ENCODE assay signal across 9 cellular contexts in genomic region chr16:84607694-84608093, GRCh38. TPM values are rescaled to one million over a fixed set of nuclear protein-coding genes. Genes with fewer than 3 reads are reported as not detected.
DNase-seq lines count a peak whose midpoint lies in the region; ATAC-seq, FAIRE-seq and TF ChIP-seq lines count a peak whose summit lies in the region.
"Had no signal": no experiment of that assay in that cellular context is flagged by ENCODE, and none has a peak within 500 bp of the region (broad histone marks: within the 10 kb centered on the region; RNA-seq: fewer than 3 reads in every experiment).

No MANE protein-coding gene starts in this region.

- peaks cover 21% of the 10 kb centered on the region for H3K4me1 Mint-ChIP-seq in WTC11

- H3K4me2 ChIP-seq in K562 (ENCODE audit: insufficient read depth, low read length) = peak overlapping the region; percentile 69

- POLR2A ChIA-PET in K562 (lab: Yijun Ruan, JAX) (interaction anchor here (0.5 to 1.3 kb wide), 5 partner anchors 10 to 595 kb away, joined by 3 to 6 read pairs (median 4); partner anchors contain the start of gene COTL1), WTC11 (lab: Charles Lee) (no interaction called here)

- no peaks in the 10 kb centered on the region for H4K20me1 ChIP-seq in K562 (replicated peaks; ENCODE audit: control insufficient read depth, insufficient read depth, low read length)

- WGBS in heart left ventricle, 4 donors = 68 to 77% (median 70%) methylated on average over 7 of the region's 7 CpGs
- WGBS in K562 (ENCODE audit: insufficient coverage, low coverage, missing lambda C conversion rate) = 14% methylated on average over 7 of the region's 7 CpGs
- 38 to 40% methylated on average over 7 of the region's 7 CpGs for WGBS in upper lobe of left lung, 2 donors
- WGBS in sigmoid colon, 2 donors = 53 to 76% methylated on average over 7 of the region's 7 CpGs

- no peak overlapping the region for H3K4me3 Mint-ChIP-seq in WTC11

- intact Hi-C loops in heart left ventricle (cut with DNase I) = no loop called here
- intact Hi-C loops in left ventricle myocardium inferior (cut with micrococcal nuclease) = no loop called here
- intact Hi-C loops in K562 (cut with micrococcal nuclease) = loop anchor here (1.0 kb wide), 1 partner anchor 13 kb away; no protein-coding TSS in a partner anchor
- intact Hi-C loops in sigmoid colon (cut with DNase I) = no loop called here

- no peak for TF ChIP-seq RAD21 in K562 (CRISPR knock-in tag; conservative IDR thresholded peaks at IDR 0.05 in 1 of 2, IDR thresholded peaks at IDR 0.05 in 1 of 2)

- no peak overlapping the region for H3K27ac Mint-ChIP-seq in WTC11

- peak; percentile 84 for FAIRE-seq in K562 (lab: Jason Lieb, UNC)

- H3K27me3 ChIP-seq in heart left ventricle (no peaks in the 10 kb centered on the region), left ventricle myocardium inferior (ENCODE audit: low read depth) (no peaks in the 10 kb centered on the region), HL-60 (ENCODE audit: insufficient read depth, poor library complexity, severe bottlenecking) (no peaks in the 10 kb centered on the region), K562 (ENCODE audit: control insufficient read depth in 2 of 2, insufficient read depth in 2 of 2, low read length in 2 of 2) (no peaks in the 10 kb centered on the region), upper lobe of left lung (no peaks in the 10 kb centered on the region), sigmoid colon (no peaks in the 10 kb centered on the region)
- H3K27me3 ChIP-seq: SJSA1 had no signal

- no peaks in the 10 kb centered on the region for H3K9me1 ChIP-seq in K562 (ENCODE audit: control insufficient read depth, insufficient read depth, low read length)

- ATAC-seq in heart left ventricle = peak; percentile 17 to 53 (median 36)
- ATAC-seq in K562 = peak; percentile 79
- ATAC-seq in upper lobe of left lung (ENCODE audit: low FRiP score in 2 of 2) = peak in 1 of 2 donors; percentile 68
- ATAC-seq in WTC11 = no peak

- peak overlapping the region in 1 of 12 donors; percentile 87 for H3K27ac ChIP-seq in heart left ventricle
- H3K27ac ChIP-seq in left ventricle myocardium inferior (replicated peaks) = no peak overlapping the region
- peak overlapping the region; percentile 55 for H3K27ac ChIP-seq in HL-60 (replicated peaks)
- H3K27ac ChIP-seq in K562 (ENCODE audit: extremely low read depth, low read depth, low read length) = peak overlapping the region; percentile 53
- H3K27ac ChIP-seq in upper lobe of left lung = peak overlapping the region; percentile 62 to 83 (median 78)
- H3K27ac ChIP-seq in sigmoid colon = peak overlapping the region in 2 of 4 donors; percentile 28 to 36
- H3K27ac ChIP-seq: SJSA1 had no signal

- peaks cover 8% of the 10 kb centered on the region for H3K9me3 Mint-ChIP-seq in WTC11

- peak overlapping the region in 1 of 2 experiments; percentile 11; a peak in 1 of 4 replicates for H3K9ac ChIP-seq in K562 (ENCODE audit: insufficient read depth in 1 of 2, low read depth in 2 of 2, low read length in 2 of 2)

- DNase-seq in heart left ventricle = no peak
- no peak for DNase-seq in left ventricle myocardium inferior
- peak in 1 of 2 experiments; percentile 85 for DNase-seq in HL-60 (ENCODE audit: low read depth in 1 of 2, low spot score in 1 of 2)
- peak in 2 of 4 experiments; percentile 72 to 80 for DNase-seq in K562 (ENCODE audit: extremely low read depth in 1 of 4, low spot score in 3 of 4)
- DNase-seq in upper lobe of left lung = peak in 1 of 2 donors; percentile 67
- DNase-seq in NCI-H1694 treated with DMSO at 0.1 percent for 48 hours (lab: John Stamatoyannopoulos, UW) = no peak
- no peak for DNase-seq in sigmoid colon
- no peak for DNase-seq in WTC11 (ENCODE audit: low spot score)

- no peak overlapping the region for H2AFZ ChIP-seq in K562 (ENCODE audit: low read depth, low read length)

- peaks cover 0 to 96% (median 3%) of the 10 kb centered on the region in 12 donors for H3K4me1 ChIP-seq in heart left ventricle
- H3K4me1 ChIP-seq in left ventricle myocardium inferior = peaks cover 13% of the 10 kb centered on the region
- H3K4me1 ChIP-seq in K562 (replicated peaks in 1 of 2; ENCODE audit: control insufficient read depth in 2 of 2, insufficient read depth in 2 of 2, low read length in 2 of 2) = peaks cover 41 to 43% of the 10 kb centered on the region in 2 experiments
- peaks cover 21 to 65% (median 32%) of the 10 kb centered on the region in 4 donors for H3K4me1 ChIP-seq in upper lobe of left lung
- H3K4me1 ChIP-seq in sigmoid colon = peaks cover 0 to 59% (median 37%) of the 10 kb centered on the region in 4 donors

- H3K4me3 ChIP-seq in heart left ventricle (peak overlapping the region in 1 of 12 donors; percentile 21), left ventricle myocardium inferior (no peak overlapping the region), HL-60 (replicated peaks; ENCODE audit: insufficient read depth, low read length) (no peak overlapping the region), K562 (no peak overlapping the region), upper lobe of left lung (no peak overlapping the region), sigmoid colon (no peak overlapping the region)
- H3K4me3 ChIP-seq: SJSA1 had no signal

- H3K9me3 ChIP-seq in heart left ventricle (peaks cover 0 to 8% (median 0%) of the 10 kb centered on the region in 12 donors), left ventricle myocardium inferior (replicated peaks) (peaks cover 9% of the 10 kb centered on the region), K562 (replicated peaks; ENCODE audit: control insufficient read depth, insufficient read depth, low read depth, low read length) (peaks cover 3% of the 10 kb centered on the region), upper lobe of left lung (no peaks in the 10 kb centered on the region), sigmoid colon (no peaks in the 10 kb centered on the region)
- H3K9me3 ChIP-seq: SJSA1 had no signal

- BruUV-seq in K562 (replicated peaks; lab: Mats Ljungman, UMichigan) = no TSS peak

- CTCF ChIA-PET in K562 (lab: Yijun Ruan, JAX; ENCODE audit: low intra/inter-chr PET ratio) (no interaction called here), WTC11 (lab: Charles Lee) (interaction anchor here (1.1 kb wide), 1 partner anchor 101 kb away, joined by 3 read pairs; no protein-coding TSS in a partner anchor)

- in situ Hi-C loops in K562 (cut with MboI) = no loop called here

- H3K36me3 ChIP-seq in heart left ventricle (peaks cover 0 to 8% (median 0%) of the 10 kb centered on the region in 9 donors), left ventricle myocardium inferior (no peaks in the 10 kb centered on the region), K562 (ENCODE audit: control insufficient read depth, insufficient read depth, low read length) (peaks cover 24% of the 10 kb centered on the region), upper lobe of left lung (no peaks in the 10 kb centered on the region), sigmoid colon (no peaks in the 10 kb centered on the region)

- TF ChIP-seq CTCF in heart left ventricle (IDR thresholded peaks at IDR 0.05) (no peak), left ventricle myocardium inferior (IDR thresholded peaks at IDR 0.05; ENCODE audit: borderline replicate concordance) (no peak), HL-60 (IDR thresholded peaks at IDR 0.05; ENCODE audit: insufficient read depth, low read length) (no peak), K562 (IDR thresholded peaks at IDR 0.05 in 2 of 3, conservative IDR thresholded peaks at IDR 0.05 in 1 of 3; ENCODE audit: insufficient read depth in 2 of 3, low read depth in 1 of 3, low read length in 3 of 3) (no peak), upper lobe of left lung (IDR thresholded peaks at IDR 0.05) (no peak), sigmoid colon (IDR thresholded peaks at IDR 0.05) (no peak), WTC11 (IDR thresholded peaks at IDR 0.05) (no peak)

- H3K36me3 Mint-ChIP-seq in WTC11 = peaks cover 27% of the 10 kb centered on the region

- TF ChIP-seq POLR2A in heart left ventricle (IDR thresholded peaks at IDR 0.05) (no peak), K562 (conservative IDR thresholded peaks at IDR 0.05) (no peak), upper lobe of left lung (IDR thresholded peaks at IDR 0.05) (peak in 1 of 4 donors; percentile 58), sigmoid colon (IDR thresholded peaks at IDR 0.05) (no peak)

- peaks cover 84% of the 10 kb centered on the region for H3K79me2 ChIP-seq in K562 (ENCODE audit: control insufficient read depth, insufficient read depth, low read length)

- TF ChIP-seq EP300 in K562 (IDR thresholded peaks at IDR 0.05; ENCODE audit: low read length) (peak; percentile 72), upper lobe of left lung (IDR thresholded peaks at IDR 0.05) (no peak), sigmoid colon (IDR thresholded peaks at IDR 0.05) (no peak)

- H3K27me3 Mint-ChIP-seq in WTC11 (ENCODE audit: low read depth) = no peaks in the 10 kb centered on the region

RNA-seq across cellular contexts. Expression of gene COTL1, which starts 10.2 kb away (rescaled TPM):
- total RNA-seq in heart left ventricle (100 to 1,000 TPM in 1 of 9 donors, 10 to 100 TPM in 5, 1 to 10 TPM in 3; 6.8 to 120 (median 11.0) TPM), left ventricle myocardium inferior (13.3 TPM), K562 (2014; rRNA removed) (117 and 145 TPM in 2 replicates), K562 (2014; rRNA removed; fragmentation: Illumina TruSeq; extraction: Trizol) (49.5 and 60.5 TPM in 2 replicates), K562 (2015; rRNA removed; fragmentation: Illumina TruSeq; extraction: Trizol) (71.8 and 72.5 TPM in 2 replicates), K562 (2021) (185 and 186 TPM in 2 replicates), upper lobe of left lung (100 to 1,000 TPM in 2 of 6 donors, 10 to 100 TPM in 4; 31.6 to 256 (median 75.6) TPM), sigmoid colon (10 to 100 TPM; 34.6 to 48.6 (median 37.8) TPM), WTC11 (2021) (102 to 122 TPM (median 122 TPM) in 3 replicates)
- polyA plus RNA-seq in heart left ventricle (10 to 100 TPM in 1 of 2 donors, 1 to 10 TPM in 1; 5.2 to 23.8 TPM), K562 (2011; rRNA removed) (33.9 and 39.4 TPM in 2 replicates), K562 (2014; fragmentation: Illumina TruSeq; extraction: Trizol) (161 TPM in 2 replicates), K562 (2014; fragmentation: Nextera tagmentation; extraction: Ambion mirVana) (10 to 100 TPM; 27.7 to 33.4 TPM), K562 (2014; rRNA removed) (91.2 and 100 TPM in 2 replicates), sigmoid colon (100 to 1,000 TPM in 1 of 3 donors, 10 to 100 TPM in 2; 60.1 to 160 (median 96.6) TPM)
- 27.5 and 42.5 TPM in 2 replicates for total RNA-seq in K562 (2011; cell fraction: chromatin; rRNA removed; ENCODE audit: low replicate concordance)
- total RNA-seq in K562 (2011; cell fraction: nucleolus; rRNA removed) = 32.2 and 34.5 TPM in 2 replicates
- total RNA-seq in K562 (2011; cell fraction: nucleoplasm; rRNA removed) = 35.0 and 39.8 TPM in 2 replicates
- 54.4 and 79.1 TPM in 2 replicates for polyA plus RNA-seq in K562 (2011; cell fraction: cytosol; rRNA removed)
- 33.5 and 46.0 TPM in 2 replicates for polyA plus RNA-seq in K562 (2011; cell fraction: nucleus; rRNA removed)
- 111 and 131 TPM in 2 replicates for polyA plus RNA-seq in K562 (2012)
- 21.2 and 25.2 TPM in 2 replicates for polyA minus RNA-seq in K562 (2011; rRNA and poly(A)+ RNA removed)
- polyA minus RNA-seq in K562 (2011; cell fraction: cytosol; rRNA and poly(A)+ RNA removed) = 32.1 and 32.6 TPM in 2 replicates
- 15.1 and 19.7 TPM in 2 replicates for polyA minus RNA-seq in K562 (2011; cell fraction: nucleus; rRNA and poly(A)+ RNA removed)

RNA-seq across cellular contexts. Expression of gene KLHL36, which starts 40.6 kb away (rescaled TPM):
- total RNA-seq in heart left ventricle (10 to 100 TPM; 44.0 to 93.0 (median 62.0) TPM), left ventricle myocardium inferior (84.4 TPM), K562 (2014; rRNA removed) (30.6 and 40.4 TPM in 2 replicates), K562 (2014; rRNA removed; fragmentation: Illumina TruSeq; extraction: Trizol) (15.5 and 16.6 TPM in 2 replicates), K562 (2015; rRNA removed; fragmentation: Illumina TruSeq; extraction: Trizol) (18.5 and 21.1 TPM in 2 replicates), K562 (2021) (48.6 and 51.2 TPM in 2 replicates), upper lobe of left lung (10 to 100 TPM; 44.1 to 92.2 (median 54.2) TPM), sigmoid colon (10 to 100 TPM; 40.0 to 45.9 (median 43.3) TPM), WTC11 (2021) (55.7 to 56.1 TPM (median 55.8 TPM) in 3 replicates)
- polyA plus RNA-seq in heart left ventricle (10 to 100 TPM; 19.2 to 39.2 TPM), K562 (2011; rRNA removed) (25.6 and 34.8 TPM in 2 replicates), K562 (2014; fragmentation: Illumina TruSeq; extraction: Trizol) (16.5 and 20.7 TPM in 2 replicates), K562 (2014; fragmentation: Nextera tagmentation; extraction: Ambion mirVana) (1 to 10 TPM; 2.1 to 2.5 TPM), K562 (2014; rRNA removed) (25.4 and 30.1 TPM in 2 replicates), sigmoid colon (10 to 100 TPM; 14.4 to 30.6 (median 15.0) TPM)
- 52.2 and 130 TPM in 2 replicates for total RNA-seq in K562 (2011; cell fraction: chromatin; rRNA removed; ENCODE audit: low replicate concordance)
- 84.1 and 104 TPM in 2 replicates for total RNA-seq in K562 (2011; cell fraction: nucleolus; rRNA removed)
- total RNA-seq in K562 (2011; cell fraction: nucleoplasm; rRNA removed) = 79.9 and 86.4 TPM in 2 replicates
- polyA plus RNA-seq in K562 (2011; cell fraction: cytosol; rRNA removed) = 33.1 and 49.1 TPM in 2 replicates
- polyA plus RNA-seq in K562 (2011; cell fraction: nucleus; rRNA removed) = 59.7 and 85.8 TPM in 2 replicates
- polyA plus RNA-seq in K562 (2012) = 22.4 and 33.6 TPM in 2 replicates
- 31.9 and 39.3 TPM in 2 replicates for polyA minus RNA-seq in K562 (2011; rRNA and poly(A)+ RNA removed)
- polyA minus RNA-seq in K562 (2011; cell fraction: cytosol; rRNA and poly(A)+ RNA removed) = 43.7 and 62.8 TPM in 2 replicates
- polyA minus RNA-seq in K562 (2011; cell fraction: nucleus; rRNA and poly(A)+ RNA removed) = 33.7 and 40.1 TPM in 2 replicates
